Comparison of ENCODE assay signal across 1 cellular context in genomic region chr22:19776433-19777031, GRCh38.
TF ChIP-seq lines count a peak whose summit lies in the region.

No MANE protein-coding gene starts in this region.

TF ChIP-seq in K562, 482 proteins besides CTCF, POLR2A, EP300 and RAD21 (continued from another document):
- TF ChIP-seq, protein P1, sequence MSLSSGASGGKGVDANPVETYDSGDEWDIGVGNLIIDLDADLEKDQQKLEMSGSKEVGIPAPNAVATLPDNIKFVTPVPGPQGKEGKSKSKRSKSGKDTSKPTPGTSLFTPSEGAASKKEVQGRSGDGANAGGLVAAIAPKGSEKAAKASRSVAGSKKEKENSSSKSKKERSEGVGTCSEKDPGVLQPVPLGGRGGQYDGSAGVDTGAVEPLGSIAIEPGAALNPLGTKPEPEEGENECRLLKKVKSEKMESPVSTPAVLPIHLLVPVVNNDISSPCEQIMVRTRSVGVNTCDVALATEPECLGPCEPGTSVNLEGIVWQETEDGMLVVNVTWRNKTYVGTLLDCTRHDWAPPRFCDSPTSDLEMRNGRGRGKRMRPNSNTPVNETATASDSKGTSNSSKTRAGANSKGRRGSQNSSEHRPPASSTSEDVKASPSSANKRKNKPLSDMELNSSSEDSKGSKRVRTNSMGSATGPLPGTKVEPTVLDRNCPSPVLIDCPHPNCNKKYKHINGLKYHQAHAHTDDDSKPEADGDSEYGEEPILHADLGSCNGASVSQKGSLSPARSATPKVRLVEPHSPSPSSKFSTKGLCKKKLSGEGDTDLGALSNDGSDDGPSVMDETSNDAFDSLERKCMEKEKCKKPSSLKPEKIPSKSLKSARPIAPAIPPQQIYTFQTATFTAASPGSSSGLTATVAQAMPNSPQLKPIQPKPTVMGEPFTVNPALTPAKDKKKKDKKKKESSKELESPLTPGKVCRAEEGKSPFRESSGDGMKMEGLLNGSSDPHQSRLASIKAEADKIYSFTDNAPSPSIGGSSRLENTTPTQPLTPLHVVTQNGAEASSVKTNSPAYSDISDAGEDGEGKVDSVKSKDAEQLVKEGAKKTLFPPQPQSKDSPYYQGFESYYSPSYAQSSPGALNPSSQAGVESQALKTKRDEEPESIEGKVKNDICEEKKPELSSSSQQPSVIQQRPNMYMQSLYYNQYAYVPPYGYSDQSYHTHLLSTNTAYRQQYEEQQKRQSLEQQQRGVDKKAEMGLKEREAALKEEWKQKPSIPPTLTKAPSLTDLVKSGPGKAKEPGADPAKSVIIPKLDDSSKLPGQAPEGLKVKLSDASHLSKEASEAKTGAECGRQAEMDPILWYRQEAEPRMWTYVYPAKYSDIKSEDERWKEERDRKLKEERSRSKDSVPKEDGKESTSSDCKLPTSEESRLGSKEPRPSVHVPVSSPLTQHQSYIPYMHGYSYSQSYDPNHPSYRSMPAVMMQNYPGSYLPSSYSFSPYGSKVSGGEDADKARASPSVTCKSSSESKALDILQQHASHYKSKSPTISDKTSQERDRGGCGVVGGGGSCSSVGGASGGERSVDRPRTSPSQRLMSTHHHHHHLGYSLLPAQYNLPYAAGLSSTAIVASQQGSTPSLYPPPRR (CRISPR knock-in tag; IDR thresholded peaks at IDR 0.05; ENCODE audit: borderline replicate concordance) = no peak
- TF ChIP-seq, protein P2, sequence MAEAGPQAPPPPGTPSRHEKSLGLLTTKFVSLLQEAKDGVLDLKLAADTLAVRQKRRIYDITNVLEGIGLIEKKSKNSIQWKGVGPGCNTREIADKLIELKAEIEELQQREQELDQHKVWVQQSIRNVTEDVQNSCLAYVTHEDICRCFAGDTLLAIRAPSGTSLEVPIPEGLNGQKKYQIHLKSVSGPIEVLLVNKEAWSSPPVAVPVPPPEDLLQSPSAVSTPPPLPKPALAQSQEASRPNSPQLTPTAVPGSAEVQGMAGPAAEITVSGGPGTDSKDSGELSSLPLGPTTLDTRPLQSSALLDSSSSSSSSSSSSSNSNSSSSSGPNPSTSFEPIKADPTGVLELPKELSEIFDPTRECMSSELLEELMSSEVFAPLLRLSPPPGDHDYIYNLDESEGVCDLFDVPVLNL (CRISPR knock-in tag; IDR thresholded peaks at IDR 0.05; ENCODE audit: low read depth) = no peak
- TF ChIP-seq FOS (IDR thresholded peaks at IDR 0.05; ENCODE audit: extremely low read depth, insufficient read length) = no peak
- no peak for TF ChIP-seq ZNF431 (CRISPR knock-in tag; IDR thresholded peaks at IDR 0.05)
- no peak for TF ChIP-seq SAFB2 (IDR thresholded peaks at IDR 0.05; ENCODE audit: borderline replicate concordance, low read depth, low read length, severe bottlenecking)
- TF ChIP-seq PHF21A (IDR thresholded peaks at IDR 0.05; ENCODE audit: borderline replicate concordance, low read depth) = no peak
- TF ChIP-seq ZNF830 (CRISPR knock-in tag; IDR thresholded peaks at IDR 0.05) = 0 out of 2 replicates have a peak, but pooled peaks have one; percentile 28
- no peak for TF ChIP-seq ZNF224 (CRISPR knock-in tag; IDR thresholded peaks at IDR 0.05)
- no peak for TF ChIP-seq NBN (IDR thresholded peaks at IDR 0.05; ENCODE audit: low read depth)
- TF ChIP-seq ZNF121 (CRISPR knock-in tag; conservative IDR thresholded peaks at IDR 0.05) = no peak
- no peak for TF ChIP-seq RAD51 (IDR thresholded peaks at IDR 0.05; ENCODE audit: borderline replicate concordance, low read depth)
- no peak for TF ChIP-seq CHD4 (IDR thresholded peaks at IDR 0.05; ENCODE audit: insufficient read depth, insufficient replicate concordance, low read depth, low read length, poor library complexity, severe bottlenecking)
